1 cellular context compared by ENCODE assay signal in genomic region chr11:1568451-1568911, GRCh38.
TF ChIP-seq lines count a peak whose summit lies in the region.

No MANE protein-coding gene starts in this region.

TF ChIP-seq in GM12878, 131 proteins besides CTCF, POLR2A, EP300 and RAD21:
- TF ChIP-seq IRF4 (IDR thresholded peaks at IDR 0.05; ENCODE audit: low read depth, low read length) (no peak), BMI1 (IDR thresholded peaks at IDR 0.05; ENCODE audit: borderline replicate concordance) (peak; percentile 89), MXI1 (IDR thresholded peaks at IDR 0.05; ENCODE audit: low read depth, low read length) (0 out of 2 replicates have a peak, but pooled peaks have one; percentile 24)
- TF ChIP-seq, protein P1, sequence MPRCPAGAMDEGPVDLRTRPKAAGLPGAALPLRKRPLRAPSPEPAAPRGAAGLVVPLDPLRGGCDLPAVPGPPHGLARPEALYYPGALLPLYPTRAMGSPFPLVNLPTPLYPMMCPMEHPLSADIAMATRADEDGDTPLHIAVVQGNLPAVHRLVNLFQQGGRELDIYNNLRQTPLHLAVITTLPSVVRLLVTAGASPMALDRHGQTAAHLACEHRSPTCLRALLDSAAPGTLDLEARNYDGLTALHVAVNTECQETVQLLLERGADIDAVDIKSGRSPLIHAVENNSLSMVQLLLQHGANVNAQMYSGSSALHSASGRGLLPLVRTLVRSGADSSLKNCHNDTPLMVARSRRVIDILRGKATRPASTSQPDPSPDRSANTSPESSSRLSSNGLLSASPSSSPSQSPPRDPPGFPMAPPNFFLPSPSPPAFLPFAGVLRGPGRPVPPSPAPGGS (IDR thresholded peaks at IDR 0.05; ENCODE audit: borderline replicate concordance, insufficient read depth, low read depth, low read length, poor library complexity, severe bottlenecking), result no peak
TF ChIP-seq in GM12878: peak in this region for 2.
